8 cellular contexts compared by ENCODE assay signal in genomic region chr2:65128297-65129190, GRCh38. TPM values are rescaled to one million over a fixed set of nuclear protein-coding genes. Genes with fewer than 3 reads are reported as not detected.
A peak's percentile ranks its signal among the peaks of the same experiment; 100 is the strongest.
DNase-seq lines count a peak whose midpoint lies in the region; ATAC-seq and TF ChIP-seq lines count a peak whose summit lies in the region.

No MANE protein-coding gene starts in this region.

- DNase-seq in activated T-cell treated with anti-CD3 and anti-CD28 coated beads, Interleukin-2, amount 50 U/mL, for 24 hours = no peak
- no peak for DNase-seq in activated T-cell treated with anti-CD3 and anti-CD28 coated beads for 4 hours
- peak in 1 of 2 experiments; percentile 20 for DNase-seq in SJSA1 (ENCODE audit: low read depth in 1 of 2, low spot score in 2 of 2)

- 11 to 12% methylated on average over 8 of the region's 8 CpGs for WGBS in esophagus, 2 donors

- H3K4me1 ChIP-seq in SJSA1 (replicated peaks) = peaks cover 24% of the 10 kb centered on the region
- peaks cover 0 to 2% of the 10 kb centered on the region in 2 donors for H3K4me1 ChIP-seq in esophagus (ENCODE audit: control insufficient read depth in 2 of 2, insufficient read depth in 2 of 2, low read length in 1 of 2)
- peaks cover 54 to 56% of the 10 kb centered on the region in 2 experiments for H3K4me1 ChIP-seq in neutrophil (ENCODE audit: control insufficient read depth in 1 of 2, insufficient read depth in 1 of 2, low read depth in 1 of 2, low read length in 1 of 2)

- TF ChIP-seq CTCF in neutrophil (IDR thresholded peaks at IDR 0.05) = no peak

- no peaks in the 10 kb centered on the region for H3K9me3 Mint-ChIP-seq in activated T-cell treated with anti-CD3 and anti-CD28 coated beads, Interleukin-2, amount 50 U/mL, for 24 hours

- H3K36me3 ChIP-seq in SJSA1 (peaks cover 17% of the 10 kb centered on the region), esophagus (ENCODE audit: control insufficient read depth in 2 of 2, insufficient read depth in 2 of 2, low read length in 1 of 2) (no peaks in the 10 kb centered on the region), neutrophil (no peaks in the 10 kb centered on the region)

- 0 out of 2 replicates have a peak overlapping the region, but pooled peaks have one; percentile 5 for H3K27ac ChIP-seq in SJSA1
- H3K27ac ChIP-seq in esophagus (ENCODE audit: low read depth in 2 of 2, low read length in 1 of 2) = peak overlapping the region; percentile 97 to 99
- H3K27ac ChIP-seq in neutrophil = peak overlapping the region; percentile 96

- peak overlapping the region; percentile 79 for H3K4me3 ChIP-seq in SJSA1
- H3K4me3 ChIP-seq in esophagus (ENCODE audit: low read depth in 1 of 2, low read length in 2 of 2) = peak overlapping the region; percentile 34 to 77
- peak overlapping the region; percentile 74 to 80 for H3K4me3 ChIP-seq in neutrophil (ENCODE audit: low read depth in 1 of 2, low read length in 1 of 2)

- no peaks in the 10 kb centered on the region for H3K27me3 Mint-ChIP-seq in activated T-cell treated with anti-CD3 and anti-CD28 coated beads, Interleukin-2, amount 50 U/mL, for 24 hours

- peak overlapping the region; percentile 98 for H3K4me3 Mint-ChIP-seq in activated T-cell treated with anti-CD3 and anti-CD28 coated beads, Interleukin-2, amount 50 U/mL, for 24 hours

- peaks cover 30% of the 10 kb centered on the region for H3K36me3 Mint-ChIP-seq in activated T-cell treated with anti-CD3 and anti-CD28 coated beads, Interleukin-2, amount 50 U/mL, for 24 hours (ENCODE audit: low read depth)

- H3K9me3 ChIP-seq in SJSA1 (replicated peaks) (no peaks in the 10 kb centered on the region), esophagus (ENCODE audit: control insufficient read depth in 2 of 2, insufficient read depth in 1 of 2, low read depth in 1 of 2, low read length in 1 of 2) (no peaks in the 10 kb centered on the region), neutrophil (no peaks in the 10 kb centered on the region)

- H3K27me3 ChIP-seq in SJSA1 (replicated peaks) = no peaks in the 10 kb centered on the region
- H3K27me3 ChIP-seq in esophagus (ENCODE audit: control insufficient read depth in 1 of 2, insufficient read depth in 2 of 2, low read length in 2 of 2) = no peaks in the 10 kb centered on the region
- no peaks in the 10 kb centered on the region for H3K27me3 ChIP-seq in neutrophil

- no peak for ATAC-seq in HG03039 (IDR thresholded peaks at IDR 0.05; ENCODE audit: unreplicated experiment)
- no peak for ATAC-seq in HG02852 (IDR thresholded peaks at IDR 0.05; ENCODE audit: unreplicated experiment)
- no peak for ATAC-seq in activated CD4-positive, CD25-positive, alpha-beta regulatory T cell treated with anti-CD3 and anti-CD28 coated beads, Interleukin-2, amount 50 U/mL, for 24 hours

- peaks cover 53% of the 10 kb centered on the region for H3K4me1 Mint-ChIP-seq in activated T-cell treated with anti-CD3 and anti-CD28 coated beads, Interleukin-2, amount 50 U/mL, for 24 hours (ENCODE audit: low read depth)

- peak overlapping the region; percentile 99 for H3K27ac Mint-ChIP-seq in activated T-cell treated with anti-CD3 and anti-CD28 coated beads, Interleukin-2, amount 50 U/mL, for 24 hours

RNA-seq across cellular contexts. Expression of gene RAB1A, which starts 1.4 kb away (rescaled TPM):
- total RNA-seq in SJSA1 (2014; rRNA removed; shearing (Covaris generic)) = 127 TPM in 2 replicates
- polyA plus RNA-seq in esophagus = 100 to 1,000 TPM; 100 to 120 TPM

Comparison
In these comparisons a context has a peak if more than half of its experiments do, and no peak if none do; other contexts are left out.
1. H3K27ac ChIP-seq: peak in every context shown above with its lines; median percentile 98 in esophagus; 96 in neutrophil; 5 in SJSA1.